ENCODE assay signal across 1 cellular context in the genomic region with DNA sequence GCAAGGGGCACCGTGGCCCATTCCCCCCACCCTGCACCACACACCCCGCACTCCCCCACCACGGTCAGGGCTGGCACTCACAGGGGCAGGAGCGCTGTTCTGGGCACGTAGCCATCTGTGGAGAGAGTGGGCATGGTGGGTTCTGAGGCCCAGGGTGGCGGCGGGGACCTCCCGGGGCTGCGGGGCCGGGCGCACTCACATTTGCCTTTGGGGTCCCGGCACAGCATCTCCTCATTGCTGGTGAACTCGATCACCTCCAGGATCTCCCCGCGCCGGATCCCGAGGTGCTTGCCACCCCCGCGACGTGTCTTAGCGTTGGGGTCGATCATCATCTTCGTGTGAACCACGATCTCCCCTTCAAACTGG.
TF ChIP-seq lines count a peak whose summit lies in the region.

No MANE protein-coding gene starts in this region.

TF ChIP-seq in HepG2, 621 proteins besides CTCF, POLR2A, EP300 and RAD21:
- TF ChIP-seq HNRNPLL (IDR thresholded peaks at IDR 0.05; ENCODE audit: low read depth, low read length, poor library complexity, severe bottlenecking) (peak; percentile 8), AGO2 (optimal IDR thresholded peaks at IDR 0.05; ENCODE audit: low read depth, low read length) (peak; percentile 62), NFKBIZ (CRISPR knock-in tag; IDR thresholded peaks at IDR 0.05) (no peak), RBM22 (optimal IDR thresholded peaks at IDR 0.05; ENCODE audit: low read length) (peak; percentile 13)
- TF ChIP-seq, protein P1, sequence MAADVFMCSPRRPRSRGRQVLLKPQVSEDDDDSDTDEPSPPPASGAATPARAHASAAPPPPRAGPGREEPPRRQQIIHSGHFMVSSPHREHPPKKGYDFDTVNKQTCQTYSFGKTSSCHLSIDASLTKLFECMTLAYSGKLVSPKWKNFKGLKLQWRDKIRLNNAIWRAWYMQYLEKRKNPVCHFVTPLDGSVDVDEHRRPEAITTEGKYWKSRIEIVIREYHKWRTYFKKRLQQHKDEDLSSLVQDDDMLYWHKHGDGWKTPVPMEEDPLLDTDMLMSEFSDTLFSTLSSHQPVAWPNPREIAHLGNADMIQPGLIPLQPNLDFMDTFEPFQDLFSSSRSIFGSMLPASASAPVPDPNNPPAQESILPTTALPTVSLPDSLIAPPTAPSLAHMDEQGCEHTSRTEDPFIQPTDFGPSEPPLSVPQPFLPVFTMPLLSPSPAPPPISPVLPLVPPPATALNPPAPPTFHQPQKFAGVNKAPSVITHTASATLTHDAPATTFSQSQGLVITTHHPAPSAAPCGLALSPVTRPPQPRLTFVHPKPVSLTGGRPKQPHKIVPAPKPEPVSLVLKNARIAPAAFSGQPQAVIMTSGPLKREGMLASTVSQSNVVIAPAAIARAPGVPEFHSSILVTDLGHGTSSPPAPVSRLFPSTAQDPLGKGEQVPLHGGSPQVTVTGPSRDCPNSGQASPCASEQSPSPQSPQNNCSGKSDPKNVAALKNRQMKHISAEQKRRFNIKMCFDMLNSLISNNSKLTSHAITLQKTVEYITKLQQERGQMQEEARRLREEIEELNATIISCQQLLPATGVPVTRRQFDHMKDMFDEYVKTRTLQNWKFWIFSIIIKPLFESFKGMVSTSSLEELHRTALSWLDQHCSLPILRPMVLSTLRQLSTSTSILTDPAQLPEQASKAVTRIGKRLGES (CRISPR knock-in tag; IDR thresholded peaks at IDR 0.05; ENCODE audit: borderline replicate concordance) = no peak
